In genomic region chr11:109783842-109784241, GRCh38 we compare ENCODE assay signal across 9 cellular contexts.
A peak's percentile ranks its signal among the peaks of the same experiment; 100 is the strongest.
DNase-seq lines count a peak whose midpoint lies in the region; ATAC-seq and TF ChIP-seq lines count a peak whose summit lies in the region.
"Had no signal": no experiment of that assay in that cellular context is flagged by ENCODE, and none has a peak within 500 bp of the region (broad histone marks: within the 10 kb centered on the region; RNA-seq: fewer than 3 reads in every experiment).

No MANE protein-coding gene starts in this region.

- no peaks in the 10 kb centered on the region for H3K9me3 Mint-ChIP-seq in MCF 10A (ENCODE audit: unreplicated experiment)

- CTCF ChIA-PET in MCF 10A (lab: Yijun Ruan, JAX) = interaction anchor here (0.6 to 1.0 kb wide), 2 partner anchors 21 to 71 kb away, joined by 4 to 5 read pairs; no protein-coding TSS in a partner anchor

- H3K36me3 Mint-ChIP-seq in MCF 10A (ENCODE audit: insufficient read depth, unreplicated experiment) = no peaks in the 10 kb centered on the region

- no peak overlapping the region for H3K4me3 Mint-ChIP-seq in MCF 10A (ENCODE audit: unreplicated experiment)

- intact Hi-C loops in MCF 10A (cut with micrococcal nuclease) (no loop called here), dorsolateral prefrontal cortex (cut with DNase I) (no loop called here)

- POLR2A ChIA-PET in MCF 10A (lab: Yijun Ruan, JAX) = no interaction called here

- ATAC-seq in GM19463 (IDR thresholded peaks at IDR 0.05; ENCODE audit: unreplicated experiment) = peak; percentile 94
- ATAC-seq in HG03045 (IDR thresholded peaks at IDR 0.05; ENCODE audit: unreplicated experiment) = peak; percentile 69

- H3K27ac ChIP-seq in dorsolateral prefrontal cortex = no peak overlapping the region

- no peaks in the 10 kb centered on the region for H3K27me3 ChIP-seq in dorsolateral prefrontal cortex

- no peaks in the 10 kb centered on the region for H3K27me3 Mint-ChIP-seq in MCF 10A (ENCODE audit: insufficient read depth, unreplicated experiment)

- no TSS peak for BruUV-seq in MCF 10A (replicated peaks; lab: Mats Ljungman, UMichigan)

- DNase-seq in GM10266 (ENCODE audit: extremely low spot score) (peak; percentile 18), NCI-H345 (lab: John Stamatoyannopoulos, UW) (peak; percentile 62), MCF 10A (ENCODE audit: unreplicated experiment) (no peak), C1 segment of cervical spinal cord (lab: John Stamatoyannopoulos, UW) (no peak), dorsolateral prefrontal cortex (no peak)
- DNase-seq in stimulated activated CD4-positive, alpha-beta T cell treated with anti-CD3 and anti-CD28 coated beads, Interleukin-4, amount 100 ng/mL, for 1 hour = no peak
- DNase-seq: SHP77 treated with DMSO at 0.1 percent for 48 hours had no signal

- no peak overlapping the region for H3K27ac Mint-ChIP-seq in MCF 10A (ENCODE audit: low read depth, unreplicated experiment)

- H3K4me1 Mint-ChIP-seq in MCF 10A (ENCODE audit: insufficient read depth, unreplicated experiment) = no peaks in the 10 kb centered on the region

- TF ChIP-seq CTCF in GM10266 (IDR thresholded peaks at IDR 0.05; ENCODE audit: control insufficient read depth, insufficient read depth, low read depth, missing control alignments) (no peak), MCF 10A (IDR thresholded peaks at IDR 0.05; ENCODE audit: unreplicated experiment) (no peak), dorsolateral prefrontal cortex (IDR thresholded peaks at IDR 0.05 in 54 of 56, conservative IDR thresholded peaks at IDR 0.05 in 2 of 56; ENCODE audit: low read depth in 1 of 56, partially characterized antibody in 56 of 56) (no peak)

- no peak overlapping the region for H3K4me3 ChIP-seq in dorsolateral prefrontal cortex

Comparison
In these comparisons a context has a peak if more than half of its experiments do, and no peak if none do; other contexts are left out.
1. DNase-seq: peak in GM10266 (single experiment) and NCI-H345 (single experiment); none in MCF 10A (single experiment), C1 segment of cervical spinal cord (0 of 14), stimulated activated CD4-positive, alpha-beta T cell treated with anti-CD3 and anti-CD28 coated beads, Interleukin-4, amount 100 ng/mL, for 1 hour (single experiment) and dorsolateral prefrontal cortex (0 of 10).